Comparison of ENCODE assay signal across 17 cellular contexts in the genomic region with DNA sequence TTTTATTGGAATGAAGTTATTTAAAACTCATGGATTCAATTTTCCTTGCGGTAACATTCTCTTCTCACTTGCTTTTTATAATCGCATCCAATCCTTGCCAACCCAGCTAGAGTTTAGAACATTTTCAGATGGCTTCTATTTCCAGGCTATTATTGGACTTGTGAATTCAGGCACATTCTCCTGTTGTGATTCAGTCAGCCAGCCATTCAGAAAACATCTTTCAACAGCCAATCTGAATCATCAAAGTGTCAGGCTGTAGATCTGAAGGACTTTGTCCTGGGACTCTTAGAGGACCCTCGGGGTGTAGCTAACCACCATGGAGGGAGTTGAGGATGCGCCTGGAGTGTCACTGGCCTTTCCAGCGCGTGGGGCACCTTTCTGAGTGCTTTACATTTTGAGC.
DNase-seq lines count a peak whose midpoint lies in the region; ATAC-seq and TF ChIP-seq lines count a peak whose summit lies in the region.
"Had no signal": no experiment of that assay in that cellular context is flagged by ENCODE, and none has a peak within 500 bp of the region (broad histone marks: within the 10 kb centered on the region; RNA-seq: fewer than 3 reads in every experiment).

No MANE protein-coding gene starts in this region.

- no peaks in the 10 kb centered on the region for H3K27me3 ChIP-seq in left ventricle myocardium inferior (ENCODE audit: low read depth)
- H3K27me3 ChIP-seq in skeletal muscle tissue (ENCODE audit: control insufficient read depth in 3 of 3, insufficient read depth in 3 of 3, low read length in 3 of 3): no peaks in the 10 kb centered on the region
- H3K27me3 ChIP-seq: body of pancreas had no signal

- ATAC-seq in HG03097 (IDR thresholded peaks at IDR 0.05; ENCODE audit: low FRiP score, unreplicated experiment): no peak
- no peak for ATAC-seq in sciatic nerve
- ATAC-seq: body of pancreas, Panc1 had no signal

- H3K36me3 Mint-ChIP-seq in HFFc6 (ENCODE audit: low read depth) (peaks cover 30% of the 10 kb centered on the region), brain (peaks cover 83% of the 10 kb centered on the region)

- H3K9ac ChIP-seq in skeletal muscle tissue (ENCODE audit: low read depth in 1 of 3, low read length in 3 of 3): peak overlapping the region in 1 of 3 donors; percentile 20

- H3K9me3 ChIP-seq in left ventricle myocardium inferior (replicated peaks): no peaks in the 10 kb centered on the region
- H3K9me3 ChIP-seq in skeletal muscle tissue (ENCODE audit: control insufficient read depth in 3 of 3, low read length in 3 of 3): no peaks in the 10 kb centered on the region
- H3K9me3 ChIP-seq: body of pancreas had no signal

- peaks cover 46% of the 10 kb centered on the region for H3K4me1 ChIP-seq in left ventricle myocardium inferior
- peaks cover 30 to 49% (median 31%) of the 10 kb centered on the region in 3 donors for H3K4me1 ChIP-seq in skeletal muscle tissue (ENCODE audit: control insufficient read depth in 3 of 3, insufficient read depth in 3 of 3, low read length in 3 of 3)
- H3K4me1 ChIP-seq: body of pancreas had no signal

- peaks cover 16% of the 10 kb centered on the region for H3K4me1 Mint-ChIP-seq in HFFc6 (ENCODE audit: low read depth)
- peaks cover 48% of the 10 kb centered on the region for H3K4me1 Mint-ChIP-seq in brain

- H3K27me3 Mint-ChIP-seq in HFFc6 (ENCODE audit: insufficient read depth) (no peaks in the 10 kb centered on the region), brain (no peaks in the 10 kb centered on the region)

- peak; percentile 62 for DNase-seq in HFFc6
- no peak for DNase-seq in left ventricle myocardium inferior
- no peak for DNase-seq in NCI-H1436 (lab: John Stamatoyannopoulos, UW)
- no peak for DNase-seq in stimulated activated CD4-positive, alpha-beta T cell treated with anti-CD3 and anti-CD28 coated beads, Interleukin-4, amount 100 ng/mL, for 24 hours
- no peak for DNase-seq in sciatic nerve (ENCODE audit: low spot score)
- DNase-seq: activated CD4-positive, alpha-beta T cell treated with anti-CD3 and anti-CD28 coated beads for 48 hours; body of pancreas; H9; NCI-H1417 treated with DMSO at 0.1 percent for 48 hours; NCI-H510A; retina; substantia nigra; T-helper 2 cell had no signal

- H3K27ac Mint-ChIP-seq in HFFc6 (peak overlapping the region; percentile 61), brain (peak overlapping the region in 4 of 5 experiments; percentile 40 to 94 (median 68))

- TF ChIP-seq CTCF in HFFc6 (IDR thresholded peaks at IDR 0.05) (no peak), brain (conservative IDR thresholded peaks at IDR 0.05) (no peak), left ventricle myocardium inferior (IDR thresholded peaks at IDR 0.05; ENCODE audit: borderline replicate concordance) (no peak)

- H3K36me3 ChIP-seq in left ventricle myocardium inferior (peaks cover 36% of the 10 kb centered on the region), skeletal muscle tissue (ENCODE audit: control insufficient read depth in 3 of 3, insufficient read depth in 3 of 3, low read length in 3 of 3) (peaks cover 6 to 10% (median 7%) of the 10 kb centered on the region in 3 donors)

- peak overlapping the region; percentile 74 for H3K27ac ChIP-seq in left ventricle myocardium inferior (replicated peaks)
- peak overlapping the region; percentile 59 for H3K27ac ChIP-seq in skeletal muscle tissue (ENCODE audit: low read depth, low read length)
- H3K27ac ChIP-seq: body of pancreas had no signal

- intact Hi-C loops in left ventricle myocardium inferior (cut with micrococcal nuclease): no loop called here
- intact Hi-C loops in sciatic nerve (cut with DNase I): no loop called here

- no peak overlapping the region for H3K4me3 ChIP-seq in left ventricle myocardium inferior
- peak overlapping the region; percentile 24 to 39 (median 37) for H3K4me3 ChIP-seq in skeletal muscle tissue (ENCODE audit: low read length in 3 of 3)
- H3K4me3 ChIP-seq: body of pancreas had no signal

- H3K9me3 Mint-ChIP-seq in HFFc6: no peaks in the 10 kb centered on the region
- H3K9me3 Mint-ChIP-seq in brain: no peaks in the 10 kb centered on the region
- H3K9me3 Mint-ChIP-seq: H9 had no signal

- H3K4me3 Mint-ChIP-seq in HFFc6: peak overlapping the region; percentile 53
- H3K4me3 Mint-ChIP-seq in brain: no peak overlapping the region
- H3K4me3 Mint-ChIP-seq: H9 had no signal
